Comparison of ENCODE assay signal across 9 cellular contexts in genomic region chr11:6402061-6402470, GRCh38. TPM values are rescaled to one million over a fixed set of nuclear protein-coding genes. Genes with fewer than 3 reads are reported as not detected.
A peak's percentile ranks its signal among the peaks of the same experiment; 100 is the strongest.
DNase-seq lines count a peak whose midpoint lies in the region; ATAC-seq and TF ChIP-seq lines count a peak whose summit lies in the region.
"Had no signal": no experiment of that assay in that cellular context is flagged by ENCODE, and none has a peak within 500 bp of the region (broad histone marks: within the 10 kb centered on the region; RNA-seq: fewer than 3 reads in every experiment).

No MANE protein-coding gene starts in this region.

- H3K27ac ChIP-seq in effector memory CD4-positive, alpha-beta T cell (ENCODE audit: insufficient read depth, low read length, poor library complexity, severe bottlenecking): peak overlapping the region; percentile 68
- H3K27ac ChIP-seq in lower lobe of right lung: no peak overlapping the region

- no peaks in the 10 kb centered on the region for H3K9me3 ChIP-seq in effector memory CD4-positive, alpha-beta T cell (ENCODE audit: control insufficient read depth, low read length)
- H3K9me3 ChIP-seq in lower lobe of right lung: no peaks in the 10 kb centered on the region

- DNase-seq in GM13976 (ENCODE audit: low spot score) (peak; percentile 72), lower lobe of right lung (no peak), NCI-H2227 (lab: John Stamatoyannopoulos, UW; ENCODE audit: unreplicated experiment) (no peak), left colon (no peak), GM19238 (ENCODE audit: insufficient read length, low spot score) (no peak)
- DNase-seq in effector memory CD4-positive, alpha-beta T cell: no peak
- DNase-seq: DMS79 treated with DMSO at 0.1 percent for 48 hours had no signal

- intact Hi-C loops in lower lobe of right lung (cut with DNase I) (no loop called here), left colon (cut with DNase I, micrococcal nuclease) (no loop called here)

- peaks cover 6% of the 10 kb centered on the region for H3K36me3 ChIP-seq in effector memory CD4-positive, alpha-beta T cell (ENCODE audit: control insufficient read depth, insufficient read depth, low read length)
- peaks cover 32% of the 10 kb centered on the region for H3K36me3 ChIP-seq in lower lobe of right lung

- no peaks in the 10 kb centered on the region for H3K27me3 ChIP-seq in effector memory CD4-positive, alpha-beta T cell (replicated peaks; ENCODE audit: control insufficient read depth, insufficient read depth, low read length, poor library complexity, severe bottlenecking)
- no peaks in the 10 kb centered on the region for H3K27me3 ChIP-seq in lower lobe of right lung (ENCODE audit: low read depth)

- peaks cover 59% of the 10 kb centered on the region for H3K4me1 ChIP-seq in effector memory CD4-positive, alpha-beta T cell (ENCODE audit: control insufficient read depth, insufficient read depth, low read length, poor library complexity, severe bottlenecking)
- peaks cover 8% of the 10 kb centered on the region for H3K4me1 ChIP-seq in lower lobe of right lung

- H3K4me3 ChIP-seq in effector memory CD4-positive, alpha-beta T cell (ENCODE audit: insufficient read depth, low read depth, low read length, poor library complexity, severe bottlenecking): peak overlapping the region; percentile 35
- no peak overlapping the region for H3K4me3 ChIP-seq in lower lobe of right lung

- peak; percentile 35 for ATAC-seq in GM21390 (IDR thresholded peaks at IDR 0.05; ENCODE audit: unreplicated experiment)
- peak; percentile 33 for ATAC-seq in HG03432 (IDR thresholded peaks at IDR 0.05; ENCODE audit: unreplicated experiment)
- ATAC-seq in lower lobe of right lung: no peak
- no peak for ATAC-seq in left colon

- in situ Hi-C loops in GM13976 (cut with MboI; ENCODE audit: low sequenced_read_pairs, unreplicated experiment): no loop called here

- TF ChIP-seq CTCF in GM13976 (IDR thresholded peaks at IDR 0.05; ENCODE audit: borderline replicate concordance, control extremely low read depth, extremely low read depth, insufficient read depth, missing control alignments) (no peak), lower lobe of right lung (IDR thresholded peaks at IDR 0.05) (no peak)

RNA-seq across cellular contexts. Expression of gene SMPD1, which starts 11.8 kb away (rescaled TPM):
- total RNA-seq in lower lobe of right lung (39.7 TPM), left colon (100 to 1,000 TPM in 1 of 2 donors, 10 to 100 TPM in 1; 50.8 to 136 TPM)

RNA-seq across cellular contexts. Expression of gene APBB1, which starts 16.8 kb away (rescaled TPM):
- total RNA-seq in lower lobe of right lung (37.2 TPM), left colon (10 to 100 TPM in 1 of 2 donors, 1 to 10 TPM in 1; 5.2 to 11.2 TPM)

RNA-seq across cellular contexts. Expression of gene HPX, which starts 38.7 kb away (rescaled TPM):
- total RNA-seq in lower lobe of right lung (1.7 TPM), left colon (1 to 10 TPM; 2.4 to 2.5 TPM)

Comparison
In these comparisons a context has a peak if more than half of its experiments do, and no peak if none do; other contexts are left out.
1. ATAC-seq: peak in GM21390 (single experiment) and HG03432 (single experiment); none in lower lobe of right lung (0 of 2) and left colon (single experiment).